Comparison of ENCODE assay signal across 8 cellular contexts in genomic region chr4:26342328-26343040, GRCh38. TPM values are rescaled to one million over a fixed set of nuclear protein-coding genes. Genes with fewer than 3 reads are reported as not detected.
A peak's percentile ranks its signal among the peaks of the same experiment; 100 is the strongest.
DNase-seq lines count a peak whose midpoint lies in the region; ATAC-seq and TF ChIP-seq lines count a peak whose summit lies in the region.

No MANE protein-coding gene starts in this region.

- H3K36me3 Mint-ChIP-seq in brain: peaks cover 32% of the 10 kb centered on the region
- peaks cover 19% of the 10 kb centered on the region for H3K36me3 Mint-ChIP-seq in neural progenitor cell

- H3K9me3 ChIP-seq in mesenchymal stem cell (ENCODE audit: control insufficient read depth, low read length): no peaks in the 10 kb centered on the region
- H3K9me3 ChIP-seq in neural progenitor cell (ENCODE audit: low read depth): no peaks in the 10 kb centered on the region

- no peak overlapping the region for H2BK120ac ChIP-seq in mesenchymal stem cell (ENCODE audit: low read depth, low read length)

- H2BK5ac ChIP-seq in mesenchymal stem cell (ENCODE audit: low read depth, low read length, poor library complexity, severe bottlenecking): no peak overlapping the region

- H3F3A ChIP-seq in neural progenitor cell (ENCODE audit: low read depth): peaks cover 4% of the 10 kb centered on the region

- H3K9ac ChIP-seq in mesenchymal stem cell (ENCODE audit: low read length) (peak overlapping the region; percentile 75), neural progenitor cell (no peak overlapping the region)

- H4K20me1 ChIP-seq in neural progenitor cell (ENCODE audit: low read depth): peaks cover 78% of the 10 kb centered on the region

- H2BK12ac ChIP-seq in mesenchymal stem cell (ENCODE audit: low read length in 2 of 2): no peak overlapping the region

- H3K4me1 Mint-ChIP-seq in brain: peaks cover 74% of the 10 kb centered on the region
- peaks cover 2% of the 10 kb centered on the region for H3K4me1 Mint-ChIP-seq in neural progenitor cell

- no peak for TF ChIP-seq CTCF in brain (conservative IDR thresholded peaks at IDR 0.05)
- TF ChIP-seq CTCF in neural progenitor cell (IDR thresholded peaks at IDR 0.05): no peak

- H3K4me2 ChIP-seq in mesenchymal stem cell (ENCODE audit: low read length, poor library complexity, severe bottlenecking): no peak overlapping the region
- H3K4me2 ChIP-seq in neural progenitor cell: no peak overlapping the region

- H3K9me3 Mint-ChIP-seq in brain: peaks cover 0 to 6% (median 0%) of the 10 kb centered on the region in 5 experiments
- no peaks in the 10 kb centered on the region for H3K9me3 Mint-ChIP-seq in neural progenitor cell

- no peak overlapping the region for H2AK5ac ChIP-seq in mesenchymal stem cell (ENCODE audit: low read length, severe bottlenecking)

- H3K79me1 ChIP-seq in mesenchymal stem cell (replicated peaks; ENCODE audit: low read length, poor library complexity, severe bottlenecking): peaks cover 12% of the 10 kb centered on the region

- H3K4me1 ChIP-seq in mesenchymal stem cell (ENCODE audit: control insufficient read depth, insufficient read depth, low read depth, low read length): peaks cover 6% of the 10 kb centered on the region
- peaks cover 19% of the 10 kb centered on the region for H3K4me1 ChIP-seq in neural progenitor cell

- no peak overlapping the region for H3K18ac ChIP-seq in mesenchymal stem cell (ENCODE audit: low read depth in 1 of 2, low read length in 2 of 2)

- peak overlapping the region in 3 of 5 experiments; percentile 15 to 43 (median 21) for H3K4me3 Mint-ChIP-seq in brain
- no peak overlapping the region for H3K4me3 Mint-ChIP-seq in neural progenitor cell

- DNase-seq in AG20443 (ENCODE audit: low spot score) (peak; percentile 84), HPDE6-E6E7 (ENCODE audit: extremely low spot score) (peak; percentile 82), mesenchymal stem cell (peak; percentile 90), RPMI8226 (no peak), neural progenitor cell (ENCODE audit: low spot score) (no peak), NK-92 (lab: John Stamatoyannopoulos, UW; ENCODE audit: unreplicated experiment) (no peak)

- H3K27ac Mint-ChIP-seq in brain (peak overlapping the region in 3 of 5 experiments; percentile 40 to 74 (median 52)), neural progenitor cell (no peak overlapping the region)

- no peak for ATAC-seq in GM21737 (IDR thresholded peaks at IDR 0.05; ENCODE audit: unreplicated experiment)

- H3K4me3 ChIP-seq in mesenchymal stem cell (ENCODE audit: insufficient read depth in 1 of 2, low read depth in 1 of 2, low read length in 2 of 2): peak overlapping the region in 1 of 2 experiments; percentile 49
- no peak overlapping the region for H3K4me3 ChIP-seq in neural progenitor cell

- no peak overlapping the region for H2BK15ac ChIP-seq in mesenchymal stem cell (ENCODE audit: low read depth, poor library complexity, severe bottlenecking)

- no peak overlapping the region for H2AFZ ChIP-seq in mesenchymal stem cell (ENCODE audit: low read depth, low read length)
- no peak overlapping the region for H2AFZ ChIP-seq in neural progenitor cell (replicated peaks)

- no peak overlapping the region for H4K91ac ChIP-seq in mesenchymal stem cell (ENCODE audit: low read length)

- H3K27ac ChIP-seq in mesenchymal stem cell (ENCODE audit: low read length, poor library complexity, severe bottlenecking) (peak overlapping the region; percentile 69), neural progenitor cell (no peak overlapping the region)

- WGBS in mesenchymal stem cell: 70% methylated on average over 1 of the region's 3 CpGs

- no peak overlapping the region for H4K8ac ChIP-seq in mesenchymal stem cell (ENCODE audit: low read length)

- H3K23ac ChIP-seq in mesenchymal stem cell (ENCODE audit: low read length in 2 of 2): no peak overlapping the region

- H3K27me3 ChIP-seq in mesenchymal stem cell (ENCODE audit: control insufficient read depth in 1 of 2, insufficient read depth in 1 of 2, low read length in 2 of 2) (no peaks in the 10 kb centered on the region), neural progenitor cell (no peaks in the 10 kb centered on the region)

- H3K36me3 ChIP-seq in mesenchymal stem cell (ENCODE audit: control insufficient read depth in 1 of 2, insufficient read depth in 2 of 2, low read depth in 1 of 2, low read length in 2 of 2) (peaks cover 0 to 25% of the 10 kb centered on the region in 2 experiments), neural progenitor cell (no peaks in the 10 kb centered on the region)

- no peak overlapping the region for H3K14ac ChIP-seq in mesenchymal stem cell (ENCODE audit: low read length in 2 of 2)

- H3K27me3 Mint-ChIP-seq in brain (peaks cover 4% of the 10 kb centered on the region), neural progenitor cell (ENCODE audit: insufficient read depth, low read depth) (no peaks in the 10 kb centered on the region)

- peaks cover 100% of the 10 kb centered on the region for H3K79me2 ChIP-seq in neural progenitor cell (ENCODE audit: low read depth)

- H3K4ac ChIP-seq in mesenchymal stem cell (ENCODE audit: low read depth in 1 of 2, low read length in 2 of 2): no peak overlapping the region

RNA-seq across cellular contexts. Expression of gene RBPJ, which starts 21.7 kb away (rescaled TPM):
- 79.8 TPM for polyA plus RNA-seq in brain (ENCODE audit: insufficient read depth, low read depth, low replicate concordance)
- 55.7 TPM for polyA plus RNA-seq in mesenchymal stem cell (2013, experiment 1 of 2)
- 54.9 TPM for polyA plus RNA-seq in mesenchymal stem cell (2013, experiment 2 of 2)
- total RNA-seq in neural progenitor cell (ENCODE audit: low replicate concordance): 105 and 120 TPM in 2 replicates

Comparison
In these comparisons a context has a peak if more than half of its experiments do, and no peak if none do; other contexts are left out.
1. DNase-seq: peak in AG20443 (single experiment), HPDE6-E6E7 (single experiment) and mesenchymal stem cell (single experiment); none in RPMI8226 (single experiment), neural progenitor cell (single experiment) and NK-92 (single experiment).